ENCODE assay signal across 7 cellular contexts in the genomic region with DNA sequence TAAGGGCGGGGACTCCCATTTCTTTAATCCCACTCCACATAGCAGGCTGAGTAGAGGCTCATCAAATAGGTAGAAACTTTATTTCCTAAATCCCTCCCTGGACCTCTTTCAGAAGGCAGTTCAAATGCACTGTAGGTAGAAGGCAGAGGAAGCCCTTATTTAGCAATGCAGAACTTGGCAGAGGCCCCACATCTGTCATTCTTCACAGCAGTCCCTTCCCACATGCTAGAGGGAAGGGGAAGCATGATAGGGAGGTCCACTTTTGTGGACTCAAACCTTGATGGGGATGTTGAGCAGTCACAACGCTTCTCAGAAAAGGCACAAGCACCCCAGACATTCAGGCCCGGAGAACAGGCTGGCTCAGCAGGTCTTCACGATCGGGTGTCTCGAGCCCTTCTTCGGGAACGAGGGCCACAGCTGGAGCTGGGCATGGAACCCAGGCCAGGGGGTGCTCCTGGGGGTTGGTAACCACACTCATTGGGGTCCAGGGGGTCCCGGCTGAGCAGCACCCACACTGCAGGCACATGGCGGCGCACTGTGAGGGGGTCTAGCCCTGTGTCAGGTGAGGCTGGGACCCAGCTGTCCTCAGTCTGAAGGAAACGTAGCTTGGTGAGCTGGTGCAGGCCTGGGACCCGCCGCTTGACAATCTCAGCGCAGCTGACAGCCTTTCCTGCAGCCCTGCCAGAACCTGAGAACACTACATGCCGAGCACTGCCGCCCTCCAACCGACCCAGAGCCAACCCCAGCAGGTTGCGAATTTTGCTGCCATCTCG. TPM values are rescaled to one million over a fixed set of nuclear protein-coding genes. Genes with fewer than 3 reads are reported as not detected.
A peak's percentile ranks its signal among the peaks of the same experiment; 100 is the strongest.
DNase-seq lines count a peak whose midpoint lies in the region; ATAC-seq and TF ChIP-seq lines count a peak whose summit lies in the region.

No MANE protein-coding gene starts in this region.

- H3K27me3 ChIP-seq in GM23248 (replicated peaks; ENCODE audit: insufficient read depth) (no peaks in the 10 kb centered on the region), PC-3 (ENCODE audit: low read length) (no peaks in the 10 kb centered on the region), esophagus muscularis mucosa (no peaks in the 10 kb centered on the region)

- H3K9me2 ChIP-seq in GM23248 (ENCODE audit: insufficient read depth) (no peaks in the 10 kb centered on the region), PC-3 (replicated peaks; ENCODE audit: low read length) (no peaks in the 10 kb centered on the region)

- H3K27me3 Mint-ChIP-seq in progenitor cell of endocrine pancreas = no peaks in the 10 kb centered on the region

- ATAC-seq in PC-3 = no peak
- no peak for ATAC-seq in GM19035 (IDR thresholded peaks at IDR 0.05; ENCODE audit: unreplicated experiment)

- H2AFZ ChIP-seq in GM23248 (no peak overlapping the region), PC-3 (ENCODE audit: low read length) (no peak overlapping the region)

- 93 to 95% methylated on average over 19 of the region's 20 CpGs for WGBS in GM23248 (ENCODE audit: low coverage in 1 of 2, low lambda C conversion rate in 2 of 2, missing lambda C conversion rate in 2 of 2), 2 experiments
- 92% methylated on average over 15 of the region's 20 CpGs for WGBS in esophagus muscularis mucosa

- H3K4me1 ChIP-seq in GM23248 (ENCODE audit: insufficient read depth) (peaks cover 9% of the 10 kb centered on the region; the same call in 1 of the 2 replicates), PC-3 (ENCODE audit: insufficient read depth, low read length) (peaks cover 15% of the 10 kb centered on the region; the same call in 1 of the 2 replicates), esophagus muscularis mucosa (peaks cover 18 to 29% (median 27%) of the 10 kb centered on the region in 4 donors)

- H3K4me2 ChIP-seq in GM23248 (ENCODE audit: unreplicated experiment) (peak overlapping the region; percentile 78), PC-3 (ENCODE audit: low read length) (peak overlapping the region; percentile 96)

- no peaks in the 10 kb centered on the region for H3K36me3 ChIP-seq in GM23248 (ENCODE audit: low read depth)
- no peaks in the 10 kb centered on the region for H3K36me3 ChIP-seq in PC-3 (ENCODE audit: low read depth, low read length)
- H3K36me3 ChIP-seq in esophagus muscularis mucosa = peaks cover 4 to 25% (median 22%) of the 10 kb centered on the region in 4 donors

- H3K36me3 Mint-ChIP-seq in progenitor cell of endocrine pancreas (ENCODE audit: insufficient read depth) = peaks cover 2% of the 10 kb centered on the region

- H3K27ac ChIP-seq in GM23248 = no peak overlapping the region
- no peak overlapping the region for H3K27ac ChIP-seq in PC-3 (ENCODE audit: low read length)
- peak overlapping the region in 2 of 4 donors; percentile 84 to 86 for H3K27ac ChIP-seq in esophagus muscularis mucosa (replicated peaks in 1 of 4)

- peak overlapping the region; percentile 75 for H3K4me3 Mint-ChIP-seq in progenitor cell of endocrine pancreas (ENCODE audit: low read depth)

- no peak for TF ChIP-seq EP300 in esophagus muscularis mucosa (IDR thresholded peaks at IDR 0.05)

- no peak overlapping the region for H3K27ac Mint-ChIP-seq in progenitor cell of endocrine pancreas

- POLR2A ChIA-PET in PC-3 (lab: Charles Lee; ENCODE audit: unreplicated experiment) = no interaction called here

- DNase-seq in GM23248 (no peak), PC-3 (no peak), esophagus muscularis mucosa (ENCODE audit: extremely low spot score) (no peak), progenitor cell of endocrine pancreas (ENCODE audit: low spot score, unreplicated experiment) (no peak), mesenteric fat pad (ENCODE audit: low spot score) (no peak), DMS79 treated with DMSO at 0.1 percent for 48 hours (lab: John Stamatoyannopoulos, UW) (no peak)

- H3K4me1 Mint-ChIP-seq in progenitor cell of endocrine pancreas (ENCODE audit: low read depth) = peaks cover 9% of the 10 kb centered on the region

- in situ Hi-C loops in GM23248 (cut with MboI) = loop anchor here (25.0 kb wide), 1 partner anchor 98 kb away; a partner anchor contains a TSS

- H3F3A ChIP-seq in GM23248 (ENCODE audit: insufficient read depth) (peaks cover 14% of the 10 kb centered on the region; the same call in 1 of the 2 replicates), PC-3 (ENCODE audit: low read length, unreplicated experiment) (no peaks in the 10 kb centered on the region)

- CTCF ChIA-PET in PC-3 (lab: Charles Lee) = no interaction called here

- no peak for TF ChIP-seq POLR2A in esophagus muscularis mucosa (IDR thresholded peaks at IDR 0.05; ENCODE audit: low read depth)

- no peaks in the 10 kb centered on the region for H3K9me3 ChIP-seq in GM23248 (ENCODE audit: low read depth)
- no peaks in the 10 kb centered on the region for H3K9me3 ChIP-seq in PC-3 (ENCODE audit: low read length)
- H3K9me3 ChIP-seq in esophagus muscularis mucosa = no peaks in the 10 kb centered on the region

- H3K79me2 ChIP-seq in GM23248 (ENCODE audit: insufficient read depth) (peaks cover 16% of the 10 kb centered on the region), PC-3 (ENCODE audit: low read length) (peaks cover 18% of the 10 kb centered on the region)

- intact Hi-C loops in PC-3 (cut with micrococcal nuclease) (no loop called here), esophagus muscularis mucosa (cut with DNase I) (loop anchor here (2.0 to 5.0 kb wide), 2 partner anchors 90 to 153 kb away; a partner anchor contains a TSS)

- H3K4me3 ChIP-seq in GM23248 = peak overlapping the region; percentile 94
- H3K4me3 ChIP-seq in PC-3 (ENCODE audit: low read length) = peak overlapping the region; percentile 87
- peak overlapping the region; percentile 71 to 74 (median 72) for H3K4me3 ChIP-seq in esophagus muscularis mucosa

- H4K20me1 ChIP-seq in GM23248 (ENCODE audit: insufficient read depth) = no peaks in the 10 kb centered on the region
- no peaks in the 10 kb centered on the region for H4K20me1 ChIP-seq in PC-3 (ENCODE audit: low read length)

- BruUV-seq in PC-3 (replicated peaks; lab: Mats Ljungman, UMichigan) = no TSS peak

- TF ChIP-seq CTCF in PC-3 (conservative IDR thresholded peaks at IDR 0.05; ENCODE audit: low read depth, low read length) = no peak
- no peak for TF ChIP-seq CTCF in esophagus muscularis mucosa (IDR thresholded peaks at IDR 0.05)
- TF ChIP-seq CTCF in progenitor cell of endocrine pancreas (IDR thresholded peaks at IDR 0.05; ENCODE audit: unreplicated experiment) = no peak

- H3K9me3 Mint-ChIP-seq in progenitor cell of endocrine pancreas (ENCODE audit: low read depth) = no peaks in the 10 kb centered on the region

- peak overlapping the region; percentile 94; the same call in 1 of the 2 replicates for H3K9ac ChIP-seq in GM23248
- no peak overlapping the region; the same call in 1 of the 2 replicates for H3K9ac ChIP-seq in PC-3 (ENCODE audit: low read length)

RNA-seq across cellular contexts. Expression of a gene that starts 1.3 kb away (rescaled TPM):
- 16.9 and 28.7 TPM in 2 replicates for total RNA-seq in GM23248 (2014; rRNA removed; shearing (Covaris generic))
- 21.0 and 25.0 TPM in 2 replicates for polyA plus RNA-seq in GM23248 (2016; fragmentation: Nextera tagmentation; extraction: Ambion mirVana)
- 25.0 and 30.2 TPM in 2 replicates for total RNA-seq in PC-3 (2014; rRNA removed)
- total RNA-seq in esophagus muscularis mucosa = 10 to 100 TPM; 11.6 to 26.7 (median 20.2) TPM
- total RNA-seq in progenitor cell of endocrine pancreas = 29.3 and 30.5 TPM in 2 replicates
- 14.8 TPM for total RNA-seq in mesenteric fat pad

RNA-seq across cellular contexts. Expression of a gene that starts 9.7 kb away (rescaled TPM):
- 77.1 and 130 TPM in 2 replicates for total RNA-seq in GM23248 (2014; rRNA removed; shearing (Covaris generic))
- polyA plus RNA-seq in GM23248 (2016; fragmentation: Nextera tagmentation; extraction: Ambion mirVana) = 148 and 161 TPM in 2 replicates
- total RNA-seq in PC-3 (2014; rRNA removed) = 102 and 105 TPM in 2 replicates
- total RNA-seq in esophagus muscularis mucosa = 100 to 1,000 TPM; 104 to 129 (median 113) TPM
- total RNA-seq in progenitor cell of endocrine pancreas = 101 and 102 TPM in 2 replicates
- 61.5 TPM for total RNA-seq in mesenteric fat pad

RNA-seq across cellular contexts. Expression of a gene that starts 18.2 kb away (rescaled TPM):
- 0.11 and 0.38 TPM in 2 replicates for total RNA-seq in GM23248 (2014; rRNA removed; shearing (Covaris generic))
- not detected in 2 replicates for polyA plus RNA-seq in GM23248 (2016; fragmentation: Nextera tagmentation; extraction: Ambion mirVana)
- total RNA-seq in PC-3 (2014; rRNA removed) (0.23 TPM in 1 of 2 replicates, not detected in the other), esophagus muscularis mucosa (not detected), progenitor cell of endocrine pancreas (8.5 and 12.0 TPM in 2 replicates), mesenteric fat pad (not detected)

RNA-seq across cellular contexts. Expression of a gene that starts 21.1 kb away (rescaled TPM):
- not detected in 2 replicates for total RNA-seq in GM23248 (2014; rRNA removed; shearing (Covaris generic))
- polyA plus RNA-seq in GM23248 (2016; fragmentation: Nextera tagmentation; extraction: Ambion mirVana) = not detected in 2 replicates
- total RNA-seq in PC-3 (2014; rRNA removed) (not detected in 2 replicates), esophagus muscularis mucosa (1 to 10 TPM; 1.2 to 3.8 (median 2.7) TPM), progenitor cell of endocrine pancreas (2.3 and 2.7 TPM in 2 replicates), mesenteric fat pad (116 TPM)

RNA-seq across cellular contexts. Expression of a gene that starts 27.0 kb away (rescaled TPM):
- total RNA-seq in GM23248 (2014; rRNA removed; shearing (Covaris generic)) = 138 and 148 TPM in 2 replicates
- polyA plus RNA-seq in GM23248 (2016; fragmentation: Nextera tagmentation; extraction: Ambion mirVana) = 142 and 147 TPM in 2 replicates
- total RNA-seq in PC-3 (2014; rRNA removed) (96.7 and 97.8 TPM in 2 replicates), esophagus muscularis mucosa (10 to 100 TPM; 73.4 to 90.3 (median 83.9) TPM), progenitor cell of endocrine pancreas (62.1 and 64.6 TPM in 2 replicates), mesenteric fat pad (48.3 TPM)
